Comparison of ENCODE assay signal across 13 cellular contexts in genomic region chr19:7874857-7875393, GRCh38. TPM values are rescaled to one million over a fixed set of nuclear protein-coding genes. Genes with fewer than 3 reads are reported as not detected.
DNase-seq lines count a peak whose midpoint lies in the region; ATAC-seq and TF ChIP-seq lines count a peak whose summit lies in the region.
"Had no signal": no experiment of that assay in that cellular context is flagged by ENCODE, and none has a peak within 500 bp of the region (broad histone marks: within the 10 kb centered on the region; RNA-seq: fewer than 3 reads in every experiment).

No MANE protein-coding gene starts in this region.

- no peak for TF ChIP-seq POLR2A in stomach (IDR thresholded peaks at IDR 0.05)

- no peak for TF ChIP-seq EP300 in stomach (IDR thresholded peaks at IDR 0.05)

- H3K27me3 Mint-ChIP-seq in T-helper 17 cell, result peaks cover 19% of the 10 kb centered on the region

- 40 to 53% (median 48%) methylated on average over 20 to 21 of the region's 21 CpGs for WGBS in stomach, 5 donors

- H3K27ac ChIP-seq in cardiac muscle cell (no peak overlapping the region), stomach (no peak overlapping the region)

- H3K4me1 Mint-ChIP-seq in T-helper 17 cell, result peaks cover 24% of the 10 kb centered on the region

- ATAC-seq in left cardiac atrium (no peak), T-helper 17 cell (no peak)
- ATAC-seq: GM12878 had no signal

- DNase-seq in cardiac muscle cell (ENCODE audit: low read depth in 1 of 2, low spot score in 1 of 2) (no peak), left cardiac atrium (no peak), T-helper 17 cell (no peak), stomach (no peak), NOMO-1 (lab: John Stamatoyannopoulos, UW; ENCODE audit: unreplicated experiment in 2 of 2) (no peak), HUDEP-2 (lab: John Stamatoyannopoulos, UW; ENCODE audit: unreplicated experiment in 76 of 76) (no peak), ecto neural progenitor cell (ENCODE audit: low spot score) (no peak)
- DNase-seq: activated T-cell treated with anti-CD3 and anti-CD28 coated beads, Interleukin-2, amount 50 U/mL, for 1 hour had no signal

- H3K27me3 ChIP-seq in cardiac muscle cell, result peaks cover 17% of the 10 kb centered on the region
- H3K27me3 ChIP-seq in iPS-15b (ENCODE audit: control insufficient read depth, insufficient read depth, low read length), result peaks cover 17% of the 10 kb centered on the region
- H3K27me3 ChIP-seq in stomach, result peaks cover 8 to 56% (median 33%) of the 10 kb centered on the region in 3 donors

- H3K4me3 Mint-ChIP-seq in T-helper 17 cell, result peak overlapping the region; percentile 72

- H3K9ac ChIP-seq in iPS-15b (ENCODE audit: low read depth, low read length), result no peak overlapping the region

- no peak overlapping the region for H3K27ac Mint-ChIP-seq in T-helper 17 cell
- H3K27ac Mint-ChIP-seq: T-helper 2 cell treated with Interferon-gamma antibody and Interleukin-4, amounts not matched to agents 5 μg/mL and 100 μg/mL, for 36 hours had no signal

- no peak for TF ChIP-seq CTCF in cardiac muscle cell (IDR thresholded peaks at IDR 0.05; ENCODE audit: low read depth, low read length)
- no peak for TF ChIP-seq CTCF in stomach (IDR thresholded peaks at IDR 0.05)

- H3K4me3 ChIP-seq in cardiac muscle cell, result peak overlapping the region; percentile 49
- peak overlapping the region; percentile 79 for H3K4me3 ChIP-seq in iPS-15b (ENCODE audit: low read depth, low read length)
- peak overlapping the region in 3 of 4 donors; percentile 35 to 53 (median 39) for H3K4me3 ChIP-seq in stomach
- H3K4me3 ChIP-seq: GM12878 had no signal

- peaks cover 3% of the 10 kb centered on the region for H3K4me1 ChIP-seq in cardiac muscle cell (ENCODE audit: low read depth)
- peaks cover 6% of the 10 kb centered on the region for H3K4me1 ChIP-seq in iPS-15b (ENCODE audit: control insufficient read depth, insufficient read depth, low read length)
- peaks cover 28 to 49% (median 47%) of the 10 kb centered on the region in 4 donors for H3K4me1 ChIP-seq in stomach

- intact Hi-C loops in left cardiac atrium (cut with DNase I) (no loop called here), stomach (cut with DNase I; ENCODE audit: low total_unique reads) (no loop called here)

- no peaks in the 10 kb centered on the region for H3K9me3 ChIP-seq in cardiac muscle cell (ENCODE audit: low read depth)
- H3K9me3 ChIP-seq in T-helper 17 cell (ENCODE audit: control insufficient read depth, low read length, poor library complexity, severe bottlenecking), result no peaks in the 10 kb centered on the region
- H3K9me3 ChIP-seq in iPS-15b (ENCODE audit: control insufficient read depth, insufficient read depth, low read length), result no peaks in the 10 kb centered on the region
- H3K9me3 ChIP-seq in stomach, result no peaks in the 10 kb centered on the region
- H3K9me3 ChIP-seq: MG63 had no signal

- no peaks in the 10 kb centered on the region for H3K36me3 ChIP-seq in cardiac muscle cell
- no peaks in the 10 kb centered on the region for H3K36me3 ChIP-seq in iPS-15b (ENCODE audit: control insufficient read depth, insufficient read depth, low read length)
- H3K36me3 ChIP-seq in stomach, result no peaks in the 10 kb centered on the region
- H3K36me3 ChIP-seq: MG63 had no signal

- no peaks in the 10 kb centered on the region for H3K36me3 Mint-ChIP-seq in T-helper 17 cell (ENCODE audit: low read depth)

RNA-seq across cellular contexts. Expression of gene PRR36, which starts 0.7 kb away (rescaled TPM):
- total RNA-seq in cardiac muscle cell (2.0 and 6.1 TPM in 2 replicates), left cardiac atrium (under 1 TPM; 0.10 to 0.24 TPM), T-helper 17 cell (under 1 TPM; 0.37 to 0.63 TPM), stomach (under 1 TPM in 1 of 5 donors, not detected in 4; 0.18 TPM)
- polyA plus RNA-seq in cardiac muscle cell (6.2 and 10.3 TPM in 2 replicates), stomach (under 1 TPM; 0.45 to 0.61 (median 0.50) TPM)
- total RNA-seq: dermis microvascular lymphatic vessel endothelial cell, GM12878 had no signal

RNA-seq across cellular contexts. Expression of gene LRRC8E, which starts 13.4 kb away (rescaled TPM):
- total RNA-seq in cardiac muscle cell (2.4 and 3.5 TPM in 2 replicates), left cardiac atrium (1 to 10 TPM in 1 of 2 donors, under 1 TPM in 1; 0.88 to 1.7 TPM), T-helper 17 cell (not detected), stomach (10 to 100 TPM in 1 of 5 donors, 1 to 10 TPM in 2, under 1 TPM in 1, not detected in 1; 0.58 to 12.5 (median 2.5) TPM)
- polyA plus RNA-seq in cardiac muscle cell (1.3 TPM in 1 of 2 replicates, not detected in the other), stomach (1 to 10 TPM in 2 of 3 donors, under 1 TPM in 1; 0.93 to 2.1 (median 1.7) TPM)
- total RNA-seq: GM12878 had no signal

RNA-seq across cellular contexts. Expression of gene MAP2K7, which starts 28.8 kb away (rescaled TPM):
- total RNA-seq in cardiac muscle cell (23.5 and 24.1 TPM in 2 replicates), left cardiac atrium (10 to 100 TPM; 24.3 to 25.8 TPM), T-helper 17 cell (100 to 1,000 TPM; 104 to 107 TPM), stomach (10 to 100 TPM in 4 of 5 donors, 1 to 10 TPM in 1; 4.1 to 52.2 (median 11.0) TPM)
- polyA plus RNA-seq in cardiac muscle cell (12.4 and 18.6 TPM in 2 replicates), stomach (10 to 100 TPM; 13.5 to 27.5 (median 15.9) TPM)

RNA-seq across cellular contexts. Expression of gene TGFBR3L, which starts 39.7 kb away (rescaled TPM):
- 0.46 and 3.2 TPM in 2 replicates for total RNA-seq in cardiac muscle cell
- 2.6 and 11.8 TPM in 2 replicates for polyA plus RNA-seq in cardiac muscle cell
- total RNA-seq in left cardiac atrium, result 10 to 100 TPM in 1 of 2 donors, 1 to 10 TPM in 1; 9.7 to 13.6 TPM
- total RNA-seq in T-helper 17 cell, result 1 to 10 TPM; 1.4 to 1.7 TPM
- not detected for total RNA-seq in stomach
- polyA plus RNA-seq in stomach, result 1 to 10 TPM in 1 of 3 donors, not detected in 2; 1.5 TPM

RNA-seq across cellular contexts. Expression of gene EVI5L, which starts 44.9 kb away (rescaled TPM):
- total RNA-seq in cardiac muscle cell (41.9 and 48.6 TPM in 2 replicates), left cardiac atrium (10 to 100 TPM; 17.6 to 18.8 TPM), T-helper 17 cell (10 to 100 TPM in 1 of 2 donors, 1 to 10 TPM in 1; 9.3 to 10.1 TPM), stomach (10 to 100 TPM in 2 of 5 donors, 1 to 10 TPM in 3; 4.9 to 31.6 (median 9.3) TPM)
- polyA plus RNA-seq in cardiac muscle cell (28.7 and 29.1 TPM in 2 replicates), stomach (1 to 10 TPM; 5.1 to 8.2 (median 7.8) TPM)
